ENCODE assay signal across 8 cellular contexts in the genomic region with DNA sequence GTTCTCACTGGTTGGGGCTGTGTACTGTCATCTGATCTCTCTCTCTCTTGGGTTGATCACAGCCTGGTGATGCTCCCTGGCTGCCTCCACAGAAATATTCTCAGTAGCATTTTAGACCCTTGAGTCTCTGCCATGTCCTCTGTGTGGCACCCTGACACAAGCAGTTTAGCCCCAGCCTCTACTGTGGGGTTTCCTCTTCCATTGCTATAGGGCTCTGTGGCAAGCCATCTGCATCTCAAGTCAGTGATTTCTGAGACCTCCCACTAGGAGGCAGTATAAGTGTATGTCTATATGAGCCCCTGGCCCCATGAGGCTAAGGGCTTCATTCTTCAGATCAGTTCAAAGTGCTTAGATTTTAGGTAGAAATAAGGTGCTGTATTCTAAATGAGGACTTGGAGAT. TPM values are rescaled to one million over a fixed set of nuclear protein-coding genes. Genes with fewer than 3 reads are reported as not detected.
DNase-seq lines count a peak whose midpoint lies in the region; ATAC-seq and TF ChIP-seq lines count a peak whose summit lies in the region.

No MANE protein-coding gene starts in this region.

- H3K9me2 ChIP-seq in PC-3 (replicated peaks; ENCODE audit: low read length) = no peaks in the 10 kb centered on the region

- H3K27ac ChIP-seq in PC-3 (ENCODE audit: low read length) (no peak overlapping the region), left ventricle myocardium inferior (replicated peaks) (no peak overlapping the region), upper lobe of right lung (no peak overlapping the region)
- H3K27ac ChIP-seq in CD8-positive, alpha-beta T cell (ENCODE audit: low read depth, low read length) = no peak overlapping the region

- CTCF ChIA-PET in PC-3 (lab: Charles Lee) = no interaction called here
- CTCF ChIA-PET in CD8-positive, alpha-beta T cell (lab: Charles Lee) = no interaction called here

- TF ChIP-seq CTCF in BE2C (IDR thresholded peaks at IDR 0.05; ENCODE audit: low read depth, low read length) = peak; percentile 53
- TF ChIP-seq CTCF in PC-3 (conservative IDR thresholded peaks at IDR 0.05; ENCODE audit: low read depth, low read length) = peak; percentile 64
- TF ChIP-seq CTCF in left ventricle myocardium inferior (IDR thresholded peaks at IDR 0.05; ENCODE audit: borderline replicate concordance) = peak; percentile 53
- peak; percentile 38 for TF ChIP-seq CTCF in upper lobe of right lung (IDR thresholded peaks at IDR 0.05)
- no peak for TF ChIP-seq CTCF in natural killer cell (IDR thresholded peaks at IDR 0.05)
- no peak for TF ChIP-seq CTCF in CD8-positive, alpha-beta T cell (IDR thresholded peaks at IDR 0.05)

- H3K27me3 Mint-ChIP-seq in natural killer cell (ENCODE audit: low read depth in 2 of 2) = no peaks in the 10 kb centered on the region
- H3K27me3 Mint-ChIP-seq in CD8-positive, alpha-beta T cell (ENCODE audit: low read depth) = peaks cover 3% of the 10 kb centered on the region

- POLR2A ChIA-PET in PC-3 (lab: Charles Lee; ENCODE audit: unreplicated experiment) = no interaction called here
- POLR2A ChIA-PET in CD8-positive, alpha-beta T cell (lab: Charles Lee) = no interaction called here

- peaks cover 4% of the 10 kb centered on the region; the same call in 1 of the 2 replicates for H3K27me3 ChIP-seq in BE2C
- H3K27me3 ChIP-seq in PC-3 (ENCODE audit: low read length) = peaks cover 76% of the 10 kb centered on the region
- H3K27me3 ChIP-seq in left ventricle myocardium inferior (ENCODE audit: low read depth) = peaks cover 12% of the 10 kb centered on the region
- H3K27me3 ChIP-seq in upper lobe of right lung = no peaks in the 10 kb centered on the region
- no peaks in the 10 kb centered on the region for H3K27me3 ChIP-seq in CD8-positive, alpha-beta T cell (ENCODE audit: insufficient read depth, low read length)

- H3K4me2 ChIP-seq in PC-3 (ENCODE audit: low read length) = no peak overlapping the region

- BruUV-seq in PC-3 (replicated peaks; lab: Mats Ljungman, UMichigan) = no TSS peak

- no peaks in the 10 kb centered on the region for H3F3A ChIP-seq in PC-3 (ENCODE audit: low read length, unreplicated experiment)

- H4K20me1 ChIP-seq in PC-3 (ENCODE audit: low read length) = no peaks in the 10 kb centered on the region

- no peak overlapping the region for H3K9ac ChIP-seq in PC-3 (ENCODE audit: low read length)

- H3K4me3 Mint-ChIP-seq in natural killer cell = no peak overlapping the region
- no peak overlapping the region for H3K4me3 Mint-ChIP-seq in CD8-positive, alpha-beta T cell

- H3K9me3 Mint-ChIP-seq in natural killer cell = no peaks in the 10 kb centered on the region
- H3K9me3 Mint-ChIP-seq in CD8-positive, alpha-beta T cell = no peaks in the 10 kb centered on the region

- peak; percentile 88 for ATAC-seq in GM18868 (IDR thresholded peaks at IDR 0.05; ENCODE audit: unreplicated experiment)
- no peak; the same call in 1 of the 2 replicates for ATAC-seq in PC-3
- peak; percentile 83 for ATAC-seq in upper lobe of right lung
- ATAC-seq in natural killer cell = no peak
- no peak for ATAC-seq in CD8-positive, alpha-beta T cell

- no peak overlapping the region for H2AFZ ChIP-seq in PC-3 (ENCODE audit: low read length)

- H3K4me3 ChIP-seq in BE2C (ENCODE audit: low read depth, low read length) (no peak overlapping the region), PC-3 (ENCODE audit: low read length) (no peak overlapping the region), left ventricle myocardium inferior (no peak overlapping the region), upper lobe of right lung (no peak overlapping the region)
- H3K4me3 ChIP-seq in CD8-positive, alpha-beta T cell (ENCODE audit: low read depth, low read length) = no peak overlapping the region

- peak; percentile 93 for TF ChIP-seq RAD21 in Ishikawa (IDR thresholded peaks at IDR 0.05; ENCODE audit: low read depth)

- no peak overlapping the region for H3K27ac Mint-ChIP-seq in natural killer cell
- no peak overlapping the region for H3K27ac Mint-ChIP-seq in CD8-positive, alpha-beta T cell

- no peaks in the 10 kb centered on the region for H3K4me1 Mint-ChIP-seq in natural killer cell
- no peaks in the 10 kb centered on the region for H3K4me1 Mint-ChIP-seq in CD8-positive, alpha-beta T cell (ENCODE audit: low read depth)

- H3K36me3 Mint-ChIP-seq in natural killer cell = no peaks in the 10 kb centered on the region
- H3K36me3 Mint-ChIP-seq in CD8-positive, alpha-beta T cell = no peaks in the 10 kb centered on the region

- TF ChIP-seq EP300 in Ishikawa (IDR thresholded peaks at IDR 0.05; ENCODE audit: borderline replicate concordance) = no peak

- H3K4me1 ChIP-seq in BE2C (no peaks in the 10 kb centered on the region), PC-3 (ENCODE audit: insufficient read depth, low read length) (no peaks in the 10 kb centered on the region), left ventricle myocardium inferior (no peaks in the 10 kb centered on the region), upper lobe of right lung (no peaks in the 10 kb centered on the region)
- H3K4me1 ChIP-seq in CD8-positive, alpha-beta T cell (ENCODE audit: insufficient read depth, low read length) = no peaks in the 10 kb centered on the region

- no peaks in the 10 kb centered on the region for H3K36me3 ChIP-seq in BE2C
- H3K36me3 ChIP-seq in PC-3 (ENCODE audit: low read depth, low read length) = no peaks in the 10 kb centered on the region
- no peaks in the 10 kb centered on the region for H3K36me3 ChIP-seq in left ventricle myocardium inferior
- no peaks in the 10 kb centered on the region for H3K36me3 ChIP-seq in upper lobe of right lung
- H3K36me3 ChIP-seq in CD8-positive, alpha-beta T cell (ENCODE audit: insufficient read depth, low read length) = no peaks in the 10 kb centered on the region

- H3K9me3 ChIP-seq in BE2C (no peaks in the 10 kb centered on the region), PC-3 (ENCODE audit: low read length) (no peaks in the 10 kb centered on the region), left ventricle myocardium inferior (replicated peaks) (no peaks in the 10 kb centered on the region), upper lobe of right lung (no peaks in the 10 kb centered on the region)
- H3K9me3 ChIP-seq in CD8-positive, alpha-beta T cell (ENCODE audit: low read length) = no peaks in the 10 kb centered on the region

- DNase-seq in BE2C = peak; percentile 20
- peak; percentile 44 for DNase-seq in PC-3
- DNase-seq in left ventricle myocardium inferior = no peak
- no peak for DNase-seq in upper lobe of right lung
- no peak for DNase-seq in natural killer cell
- DNase-seq in CD8-positive, alpha-beta T cell = no peak

- intact Hi-C loops in PC-3 (cut with micrococcal nuclease) (no loop called here), left ventricle myocardium inferior (cut with micrococcal nuclease) (loop anchor here (10.0 kb wide), 1 partner anchor 374 kb away; no protein-coding TSS in a partner anchor), upper lobe of right lung (cut with DNase I) (no loop called here), natural killer cell (cut with micrococcal nuclease) (no loop called here)
- intact Hi-C loops in CD8-positive, alpha-beta T cell (cut with DNase I, micrococcal nuclease) = no loop called here

- H3K79me2 ChIP-seq in PC-3 (ENCODE audit: low read length) = no peaks in the 10 kb centered on the region

TF ChIP-seq in Ishikawa, 13 proteins besides CTCF, POLR2A, EP300 and RAD21 (continues in another document):
- TF ChIP-seq ZBTB7A (IDR thresholded peaks at IDR 0.05; ENCODE audit: low read depth) = no peak
- no peak for TF ChIP-seq YY1 (IDR thresholded peaks at IDR 0.05; ENCODE audit: low read depth)
- no peak for TF ChIP-seq USF1 (IDR thresholded peaks at IDR 0.05)
- no peak for TF ChIP-seq CEBPB (IDR thresholded peaks at IDR 0.05)
- TF ChIP-seq FOXM1 (IDR thresholded peaks at IDR 0.05; ENCODE audit: borderline replicate concordance, low read depth) = no peak
- no peak for TF ChIP-seq TEAD4 (IDR thresholded peaks at IDR 0.05)
- no peak for TF ChIP-seq MAX (IDR thresholded peaks at IDR 0.05)
- no peak for TF ChIP-seq TAF1 (IDR thresholded peaks at IDR 0.05; ENCODE audit: low read depth)
- no peak for TF ChIP-seq EGR1 (IDR thresholded peaks at IDR 0.05)
- TF ChIP-seq CREB1 (IDR thresholded peaks at IDR 0.05; ENCODE audit: low read depth) = no peak
- no peak for TF ChIP-seq TCF12 (IDR thresholded peaks at IDR 0.05; ENCODE audit: low read depth)

RNA-seq across cellular contexts. Expression of gene PLAAT1, which starts 50.6 kb away (rescaled TPM):
- 1.2 TPM for polyA plus RNA-seq in BE2C (2012; ENCODE audit: insufficient read depth, insufficient read length, low read depth)
- total RNA-seq in PC-3 (2014; rRNA removed) (not detected in 2 replicates), left ventricle myocardium inferior (8.1 TPM), upper lobe of right lung (0.96 TPM), natural killer cell (not detected)
- total RNA-seq in CD8-positive, alpha-beta T cell = not detected

Comparison
In these comparisons a context has a peak if more than half of its experiments do, and no peak if none do; other contexts are left out.
1. DNase-seq: peak in BE2C (single experiment) and PC-3 (single experiment); none in left ventricle myocardium inferior (single experiment), upper lobe of right lung (single experiment), natural killer cell (single experiment) and CD8-positive, alpha-beta T cell (0 of 7).
2. CTCF ChIP-seq: peak in BE2C (single experiment), PC-3 (single experiment), left ventricle myocardium inferior (single experiment) and upper lobe of right lung (single experiment); none in natural killer cell (single experiment) and CD8-positive, alpha-beta T cell (single experiment).
3. ATAC-seq: peak in GM18868 (single experiment) and upper lobe of right lung (single experiment); none in PC-3 (single experiment), natural killer cell (0 of 3) and CD8-positive, alpha-beta T cell (single experiment).